ENCODE assay signal across 1 cellular context in the genomic region with DNA sequence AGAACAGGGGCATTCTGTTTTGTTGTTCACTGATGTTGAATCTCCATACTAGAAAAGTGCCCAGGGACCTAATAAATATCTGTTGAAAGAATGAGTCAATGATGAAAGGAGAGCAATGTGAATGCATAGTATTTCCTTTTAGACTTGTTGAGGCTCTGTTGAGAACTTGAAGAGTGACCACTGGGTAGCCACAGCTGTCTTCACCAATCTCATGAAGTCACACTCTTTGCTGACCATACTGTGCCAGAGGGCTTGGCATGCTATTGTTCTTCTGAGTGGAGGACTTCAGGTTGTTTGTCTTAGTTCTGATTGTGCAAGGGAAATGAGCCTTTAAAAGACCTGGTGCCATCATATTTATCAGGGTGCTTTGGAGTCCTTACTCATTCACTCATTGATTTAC.
TF ChIP-seq lines count a peak whose summit lies in the region.

No MANE protein-coding gene starts in this region.

TF ChIP-seq in HepG2, 621 proteins besides CTCF, POLR2A, EP300 and RAD21 (continued from another document):
- no peak for TF ChIP-seq FUBP1 (CRISPR knock-in tag; IDR thresholded peaks at IDR 0.05; ENCODE audit: borderline replicate concordance)
